In the genomic region with DNA sequence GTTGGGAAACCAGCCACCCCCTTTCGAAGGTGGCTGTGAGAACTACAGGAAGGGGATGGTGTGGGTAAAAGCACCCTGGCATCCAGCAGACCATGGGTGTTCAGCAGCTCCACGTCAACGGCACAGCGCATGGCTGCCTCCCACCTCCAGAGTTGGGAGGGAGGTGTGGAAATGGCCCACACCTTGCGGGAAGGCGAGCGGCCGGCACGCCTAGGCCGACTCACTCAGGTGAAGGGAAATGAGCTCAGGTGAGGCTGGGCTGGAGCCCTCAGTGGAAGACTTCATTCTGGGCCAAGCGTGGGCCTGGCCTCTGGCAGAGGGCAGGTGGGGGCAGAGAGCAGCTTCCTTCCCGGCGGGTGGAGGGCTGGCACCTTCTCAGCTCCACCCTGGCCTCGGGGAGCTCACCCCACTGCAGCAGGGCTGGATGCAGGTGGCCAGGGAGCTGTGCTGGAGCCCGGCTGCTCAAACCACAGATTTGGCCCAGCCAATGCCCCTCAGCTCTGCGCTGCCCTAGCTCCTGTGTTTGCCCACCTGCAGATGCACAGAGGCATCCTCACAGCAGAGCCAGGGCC, we compare ENCODE assay signal across 8 cellular contexts. TPM values are rescaled to one million over a fixed set of nuclear protein-coding genes. Genes with fewer than 3 reads are reported as not detected.
DNase-seq lines count a peak whose midpoint lies in the region; ATAC-seq and TF ChIP-seq lines count a peak whose summit lies in the region.

No MANE protein-coding gene starts in this region.

- TSS peak; percentile 94 for BruUV-seq in PC-9 (replicated peaks; lab: Mats Ljungman, UMichigan)

- no peaks in the 10 kb centered on the region for H3K27me3 ChIP-seq in PC-9 (ENCODE audit: insufficient read depth, low read depth)
- H3K27me3 ChIP-seq in spleen (replicated peaks in 1 of 7) = no peaks in the 10 kb centered on the region

- peak overlapping the region; percentile 83 for H3K27ac Mint-ChIP-seq in dendritic cell treated with granulocyte-macrophage colony-stimulating factor and Interleukin-4, amounts not matched to agents 40 ng/mL and 50 ng/mL, for 4 days

- no peaks in the 10 kb centered on the region for H3K9me2 ChIP-seq in PC-9 (ENCODE audit: insufficient read depth)

- H3K79me2 ChIP-seq in PC-9 (ENCODE audit: low read depth) = peaks cover 52% of the 10 kb centered on the region

- H3K27ac ChIP-seq in PC-9 (peak overlapping the region; percentile 92), spleen (peak overlapping the region; percentile 84 to 97 (median 90))

- 22 to 30% (median 26%) methylated on average over 11 to 16 of the region's 16 CpGs for WGBS in spleen, 5 donors

- H3K4me2 ChIP-seq in PC-9 = peak overlapping the region; percentile 82

- TF ChIP-seq CTCF in PC-9 (conservative IDR thresholded peaks at IDR 0.05) = no peak
- TF ChIP-seq CTCF in spleen (IDR thresholded peaks at IDR 0.05 in 8 of 11, conservative IDR thresholded peaks at IDR 0.05 in 3 of 11) = no peak

- H3K4me3 ChIP-seq in PC-9 (peak overlapping the region; percentile 52; the same call in 1 of the 2 replicates), spleen (peak overlapping the region in 7 of 8 donors; percentile 6 to 59 (median 26))

- H3F3A ChIP-seq in PC-9 (ENCODE audit: insufficient read depth, low read depth) = peaks cover 11% of the 10 kb centered on the region; the same call in 1 of the 2 replicates

- intact Hi-C loops in PC-9 (cut with micrococcal nuclease; ENCODE audit: unreplicated experiment) = loop anchor here (2.0 kb wide), 1 partner anchor 14 kb away; no protein-coding TSS in a partner anchor
- intact Hi-C loops in dendritic cell treated with granulocyte-macrophage colony-stimulating factor and Interleukin-4, amounts not matched to agents 40 ng/mL and 50 ng/mL, for 4 days (cut with micrococcal nuclease) = no loop called here
- intact Hi-C loops in spleen (cut with DNase I; ENCODE audit: low total_unique reads) = no loop called here

- CTCF ChIA-PET in PC-9 (lab: Charles Lee) = interaction anchor here (0.6 to 0.9 kb wide), 3 partner anchors 14 to 1370 kb away, joined by 3 to 7 read pairs (median 4); no protein-coding TSS in a partner anchor

- H3K9me3 ChIP-seq in PC-9 (ENCODE audit: insufficient read depth, low read depth) (no peaks in the 10 kb centered on the region), spleen (no peaks in the 10 kb centered on the region)

- peaks cover 96% of the 10 kb centered on the region for H3K4me1 Mint-ChIP-seq in dendritic cell treated with granulocyte-macrophage colony-stimulating factor and Interleukin-4, amounts not matched to agents 40 ng/mL and 50 ng/mL, for 4 days (ENCODE audit: low read depth)

- H3K4me1 ChIP-seq in PC-9 (replicated peaks; ENCODE audit: insufficient read depth) = peaks cover 55% of the 10 kb centered on the region
- H3K4me1 ChIP-seq in spleen = peaks cover 52 to 96% (median 83%) of the 10 kb centered on the region in 6 donors

- no peaks in the 10 kb centered on the region for H3K36me3 ChIP-seq in PC-9 (ENCODE audit: low read depth)
- no peaks in the 10 kb centered on the region for H3K36me3 ChIP-seq in spleen

- peak overlapping the region; percentile 60; the same call in 1 of the 2 replicates for H2AFZ ChIP-seq in PC-9

- peaks cover 10% of the 10 kb centered on the region for H3K27me3 Mint-ChIP-seq in dendritic cell treated with granulocyte-macrophage colony-stimulating factor and Interleukin-4, amounts not matched to agents 40 ng/mL and 50 ng/mL, for 4 days

- H4K20me1 ChIP-seq in PC-9 (ENCODE audit: insufficient read depth) = no peaks in the 10 kb centered on the region

- no peaks in the 10 kb centered on the region for H3K9me3 Mint-ChIP-seq in dendritic cell treated with granulocyte-macrophage colony-stimulating factor and Interleukin-4, amounts not matched to agents 40 ng/mL and 50 ng/mL, for 4 days

- ATAC-seq in GM21423 (IDR thresholded peaks at IDR 0.05; ENCODE audit: unreplicated experiment) = no peak

- no peaks in the 10 kb centered on the region for H3K36me3 Mint-ChIP-seq in dendritic cell treated with granulocyte-macrophage colony-stimulating factor and Interleukin-4, amounts not matched to agents 40 ng/mL and 50 ng/mL, for 4 days (ENCODE audit: low read depth)

- POLR2A ChIA-PET in PC-9 (lab: Charles Lee; ENCODE audit: unreplicated experiment) = interaction anchor here (1.5 kb wide), 1 partner anchor 83 kb away, joined by 25 read pairs; no protein-coding TSS in a partner anchor

- TF ChIP-seq POLR2A in spleen (IDR thresholded peaks at IDR 0.05) = no peak

- DNase-seq in stimulated activated CD8-positive, alpha-beta memory T cell treated with anti-CD3 and anti-CD28 coated beads, Interleukin-12 subunit alpha, Interleukin-12 subunit beta, amount 100 ng/mL, for 4 hours (ENCODE audit: low read depth) = peak; percentile 19
- no peak for DNase-seq in stimulated activated CD8-positive, alpha-beta memory T cell treated with anti-CD3 and anti-CD28 coated beads, Interleukin-4, amount 100 ng/mL, for 48 hours
- DNase-seq in PC-9 (peak in 1 of 2 experiments; percentile 44), spleen (peak; percentile 88), D341Med (ENCODE audit: low spot score) (no peak), NCI-H510A treated with DMSO at 0.1 percent for 48 hours (lab: John Stamatoyannopoulos, UW) (no peak)

- H3K4me3 Mint-ChIP-seq in dendritic cell treated with granulocyte-macrophage colony-stimulating factor and Interleukin-4, amounts not matched to agents 40 ng/mL and 50 ng/mL, for 4 days = peak overlapping the region; percentile 58

RNA-seq across cellular contexts. Expression of gene ALDH4A1, which starts 24.8 kb away (rescaled TPM):
- total RNA-seq in PC-9 (2021) (15.0 and 19.4 TPM in 2 replicates), spleen (10 to 100 TPM in 2 of 7 donors, 1 to 10 TPM in 5; 5.1 to 11.2 (median 8.3) TPM)
- polyA plus RNA-seq in spleen = 1 to 10 TPM; 3.5 to 9.8 (median 4.4) TPM

RNA-seq across cellular contexts. Expression of gene IFFO2, which starts 29.3 kb away (rescaled TPM):
- total RNA-seq in PC-9 (2021) (11.7 and 16.5 TPM in 2 replicates), spleen (10 to 100 TPM; 13.6 to 19.7 (median 16.4) TPM)
- 1 to 10 TPM; 2.7 to 6.2 (median 2.9) TPM for polyA plus RNA-seq in spleen

Comparison
In these comparisons a context has a peak if more than half of its experiments do, and no peak if none do; other contexts are left out.
1. DNase-seq: peak in stimulated activated CD8-positive, alpha-beta memory T cell treated with anti-CD3 and anti-CD28 coated beads, Interleukin-12 subunit alpha, Interleukin-12 subunit beta, amount 100 ng/mL, for 4 hours (single experiment) and spleen (single experiment); none in stimulated activated CD8-positive, alpha-beta memory T cell treated with anti-CD3 and anti-CD28 coated beads, Interleukin-4, amount 100 ng/mL, for 48 hours (single experiment), D341Med (single experiment) and NCI-H510A treated with DMSO at 0.1 percent for 48 hours (single experiment).